In genomic region chr1:203278087-203278884, GRCh38 we compare ENCODE assay signal across 8 cellular contexts. TPM values are rescaled to one million over a fixed set of nuclear protein-coding genes. Genes with fewer than 3 reads are reported as not detected.
DNase-seq lines count a peak whose midpoint lies in the region; ATAC-seq and TF ChIP-seq lines count a peak whose summit lies in the region.

No MANE protein-coding gene starts in this region.

- no peak for ATAC-seq in HG03521 (IDR thresholded peaks at IDR 0.05; ENCODE audit: unreplicated experiment)
- no peak for ATAC-seq in activated CD4-positive, CD25-positive, alpha-beta regulatory T cell treated with anti-CD3 and anti-CD28 coated beads, Interleukin-2, amount 50 U/mL, for 24 hours

- peak overlapping the region; percentile 2 for H3K4me2 ChIP-seq in H9 (ENCODE audit: insufficient read depth, insufficient read length, low read length)

- no peak overlapping the region for H2BK120ac ChIP-seq in H9 (ENCODE audit: low read depth, low read length, poor library complexity, severe bottlenecking)

- H2AFZ ChIP-seq in H9 (ENCODE audit: low read length), result no peak overlapping the region

- no peak overlapping the region for H4K91ac ChIP-seq in H9 (ENCODE audit: insufficient read length, low read depth, low read length)

- WGBS in H9 (ENCODE audit: extremely low coverage, insufficient read length, low lambda C conversion rate), result no CpG with 5 or more reads among the region's 13 CpGs
- 20% methylated on average over 13 of the region's 13 CpGs for WGBS in thymus

- H3K27me3 ChIP-seq in H9 (ENCODE audit: insufficient read depth, low read length) (peaks cover 3% of the 10 kb centered on the region; the same call in 1 of the 2 replicates), thymus (ENCODE audit: control insufficient read depth, insufficient read depth) (no peaks in the 10 kb centered on the region)
- H3K27me3 ChIP-seq in effector memory CD4-positive, alpha-beta T cell (replicated peaks; ENCODE audit: control insufficient read depth, insufficient read depth, low read length, poor library complexity, severe bottlenecking), result no peaks in the 10 kb centered on the region

- H3K4ac ChIP-seq in H9 (ENCODE audit: low read depth, low read length), result no peak overlapping the region

- H3K79me2 ChIP-seq in H9 (ENCODE audit: insufficient read depth, low read length), result no peaks in the 10 kb centered on the region

- H3K27ac Mint-ChIP-seq in H9, result peak overlapping the region in 1 of 3 experiments; percentile 11; a peak in 1 of 7 replicates

- H3K4me1 ChIP-seq in H9 (ENCODE audit: insufficient read depth, low read length) (no peaks in the 10 kb centered on the region), thymus (ENCODE audit: control insufficient read depth, insufficient read depth, low read length) (peaks cover 41% of the 10 kb centered on the region)
- peaks cover 27% of the 10 kb centered on the region for H3K4me1 ChIP-seq in effector memory CD4-positive, alpha-beta T cell (ENCODE audit: control insufficient read depth, insufficient read depth, low read length, poor library complexity, severe bottlenecking)

- H3K27me3 Mint-ChIP-seq in H9 (ENCODE audit: low read depth), result peaks cover 80% of the 10 kb centered on the region

- no peak overlapping the region for H2AK5ac ChIP-seq in H9 (ENCODE audit: insufficient read length, low read length)

- no peak overlapping the region for H4K8ac ChIP-seq in H9 (replicated peaks; ENCODE audit: insufficient read length, low read depth, low read length)

- no peak overlapping the region for H3T11ph ChIP-seq in H9 (ENCODE audit: low read length)

- TF ChIP-seq CTCF in H9 (conservative IDR thresholded peaks at IDR 0.05), result no peak

- no peak overlapping the region for H3K4me3 ChIP-seq in effector memory CD4-positive, alpha-beta T cell (ENCODE audit: insufficient read depth, low read depth, low read length, poor library complexity, severe bottlenecking)
- peak overlapping the region; percentile 42 for H3K4me3 ChIP-seq in thymus (ENCODE audit: low read length)

- peaks cover under 1% of the 10 kb centered on the region for H3K23me2 ChIP-seq in H9 (ENCODE audit: insufficient read length, low read depth, low read length, poor library complexity, severe bottlenecking)

- H2BK5ac ChIP-seq in H9 (ENCODE audit: insufficient read length, low read length), result no peak overlapping the region

- in situ Hi-C loops in SK-MEL-5 (cut with HindIII; ENCODE audit: low pct_unique_long_range_greater_than_20kb, low sequenced_read_pairs), result no loop called here

- H3K14ac ChIP-seq in H9 (ENCODE audit: insufficient read depth, low read length), result no peak overlapping the region; the same call in 1 of the 2 replicates

- H3K36me3 Mint-ChIP-seq in H9 (ENCODE audit: insufficient read depth in 1 of 3, low read depth in 3 of 3), result no peaks in the 10 kb centered on the region

- DNase-seq in AG08396 (ENCODE audit: low spot score), result peak; percentile 82
- peak; percentile 72 for DNase-seq in H9
- peak; percentile 79 for DNase-seq in SK-MEL-5 (ENCODE audit: low read depth, low spot score)
- DNase-seq in effector memory CD4-positive, alpha-beta T cell, result no peak
- peak; percentile 95 for DNase-seq in mesenteric fat pad (ENCODE audit: low spot score)

- no peak overlapping the region for H3K56ac ChIP-seq in H9 (ENCODE audit: insufficient read length, low read depth, low read length)

- peaks cover 2% of the 10 kb centered on the region for H4K20me1 ChIP-seq in H9 (ENCODE audit: control insufficient read depth, insufficient read depth, insufficient read length)

- no peak overlapping the region for H3K18ac ChIP-seq in H9 (ENCODE audit: insufficient read length, low read depth, low read length)

- H3K9me3 ChIP-seq in H9 (ENCODE audit: control insufficient read depth, low read depth, low read length), result no peaks in the 10 kb centered on the region
- H3K9me3 ChIP-seq in effector memory CD4-positive, alpha-beta T cell (ENCODE audit: control insufficient read depth, low read length), result no peaks in the 10 kb centered on the region
- no peaks in the 10 kb centered on the region for H3K9me3 ChIP-seq in thymus (ENCODE audit: control insufficient read depth)

- no peak overlapping the region for H2BK20ac ChIP-seq in H9 (ENCODE audit: low read depth, low read length, poor library complexity, severe bottlenecking)

- H3K4me3 Mint-ChIP-seq in H9, result peak overlapping the region in 1 of 2 experiments; percentile 61; a peak in 3 of 5 replicates

- H4K5ac ChIP-seq in H9 (ENCODE audit: insufficient read length, low read depth, low read length), result no peak overlapping the region

- H3K9ac ChIP-seq in H9 (ENCODE audit: extremely low read depth, insufficient read length, low read length), result no peak overlapping the region

- H3K36me3 ChIP-seq in effector memory CD4-positive, alpha-beta T cell (ENCODE audit: control insufficient read depth, insufficient read depth, low read length), result no peaks in the 10 kb centered on the region
- H3K36me3 ChIP-seq in thymus (ENCODE audit: control insufficient read depth, insufficient read depth), result no peaks in the 10 kb centered on the region

- no peak overlapping the region for H2BK15ac ChIP-seq in H9 (ENCODE audit: low read depth, low read length)

- peaks cover 13 to 29% of the 10 kb centered on the region in 2 experiments for H3K4me1 Mint-ChIP-seq in H9

- no peak overlapping the region for H2BK12ac ChIP-seq in H9 (ENCODE audit: insufficient read length, low read depth, low read length)

- H3K9me3 Mint-ChIP-seq in H9, result no peaks in the 10 kb centered on the region; a peak in 1 of 5 replicates

- H3K27ac ChIP-seq in H9 (ENCODE audit: insufficient read length, low read depth, low read length) (no peak overlapping the region), thymus (ENCODE audit: low read depth) (peak overlapping the region; percentile 94)
- peak overlapping the region; percentile 47 for H3K27ac ChIP-seq in effector memory CD4-positive, alpha-beta T cell (ENCODE audit: insufficient read depth, low read length, poor library complexity, severe bottlenecking)

- no peaks in the 10 kb centered on the region for H3K79me1 ChIP-seq in H9 (ENCODE audit: insufficient read depth, low read depth, low read length, poor library complexity, severe bottlenecking)

- no peak overlapping the region for H3K23ac ChIP-seq in H9 (ENCODE audit: insufficient read length, low read depth, low read length)

RNA-seq across cellular contexts. Expression of gene BTG2, which starts 27.0 kb away (rescaled TPM):
- total RNA-seq in H9 (2021), result 2.9 and 4.1 TPM in 2 replicates
- total RNA-seq in SK-MEL-5 (2014; rRNA removed; shearing (Covaris generic)), result 4.7 and 4.8 TPM in 2 replicates
- 1.4 TPM in 2 replicates for polyA plus RNA-seq in SK-MEL-5 (2015; cell fraction: cytosol; rRNA removed)
- polyA plus RNA-seq in SK-MEL-5 (2015; cell fraction: nucleus; rRNA removed), result 2.0 and 4.9 TPM in 2 replicates
- total RNA-seq in mesenteric fat pad, result 178 TPM
- polyA plus RNA-seq in thymus, result 171 TPM

RNA-seq across cellular contexts. Expression of gene CHIT1, which starts 48.8 kb away (rescaled TPM):
- total RNA-seq in H9 (2021) (not detected in 2 replicates), mesenteric fat pad (17.4 TPM)
- total RNA-seq in SK-MEL-5 (2014; rRNA removed; shearing (Covaris generic)), result not detected in 2 replicates
- polyA plus RNA-seq in SK-MEL-5 (2015; cell fraction: cytosol; rRNA removed), result not detected in 2 replicates
- not detected in 2 replicates for polyA plus RNA-seq in SK-MEL-5 (2015; cell fraction: nucleus; rRNA removed)
- polyA plus RNA-seq in thymus, result 36.0 TPM

Comparison
In these comparisons a context has a peak if more than half of its experiments do, and no peak if none do; other contexts are left out.
1. DNase-seq: peak in AG08396 (single experiment), H9 (single experiment), SK-MEL-5 (single experiment) and mesenteric fat pad (single experiment); none in effector memory CD4-positive, alpha-beta T cell (0 of 3).
2. RNA of gene BTG2, which starts 27.0 kb away (total RNA-seq): 178 TPM in mesenteric fat pad (single experiment); 4.7 to 4.8 TPM in SK-MEL-5 and 2.9 to 4.1 TPM in H9; every median in the first group is over 10 times any median in the second.
3. RNA of gene CHIT1, which starts 48.8 kb away (total RNA-seq): 17.4 TPM in mesenteric fat pad (single experiment); not detected in H9 and not detected in SK-MEL-5; every median in the first group is over 10 times any median in the second.